ENCODE assay signal across 8 cellular contexts in the genomic region with DNA sequence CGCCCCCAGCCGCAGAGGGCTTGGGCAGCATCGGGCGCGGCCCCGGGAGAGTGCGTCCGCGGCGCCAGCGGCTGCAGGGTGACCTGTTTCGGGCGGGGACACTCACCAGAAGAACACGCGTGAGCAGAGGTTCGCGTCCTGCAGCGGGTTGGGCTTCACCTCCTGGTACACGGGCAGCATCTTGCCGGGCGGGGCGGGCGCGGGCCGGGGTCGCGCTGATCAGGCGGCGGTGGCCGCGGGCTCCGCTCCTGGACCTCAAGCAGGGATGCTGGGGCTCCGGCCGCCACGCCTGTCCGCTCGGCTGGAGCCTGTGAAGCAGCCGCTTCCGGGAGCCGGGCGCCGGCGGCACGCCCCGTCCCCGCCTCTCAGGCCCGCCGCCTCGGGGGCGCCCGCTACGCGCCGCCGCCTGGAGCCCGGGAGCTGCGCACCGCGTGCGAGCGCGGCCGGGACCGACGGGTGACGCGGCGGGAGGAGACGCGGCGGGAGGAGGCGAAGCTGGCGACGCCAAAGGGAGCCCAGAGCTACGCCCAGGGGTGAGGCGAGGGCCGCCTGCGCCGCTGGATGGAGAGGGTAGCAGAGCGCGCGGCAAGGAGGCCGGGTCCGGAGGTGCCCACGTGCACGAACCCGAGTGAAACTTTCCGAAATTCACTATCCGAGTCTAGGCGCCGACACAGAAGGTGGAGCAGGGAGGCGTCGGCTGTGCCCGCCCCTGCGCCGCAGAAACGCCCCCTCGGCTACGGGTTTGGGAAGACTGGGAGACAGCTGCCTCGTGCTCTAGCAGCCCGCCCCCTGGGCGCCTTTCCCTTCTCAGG. TPM values are rescaled to one million over a fixed set of nuclear protein-coding genes. Genes with fewer than 3 reads are reported as not detected.
DNase-seq lines count a peak whose midpoint lies in the region; ATAC-seq, FAIRE-seq and TF ChIP-seq lines count a peak whose summit lies in the region.

A gene with protein sequence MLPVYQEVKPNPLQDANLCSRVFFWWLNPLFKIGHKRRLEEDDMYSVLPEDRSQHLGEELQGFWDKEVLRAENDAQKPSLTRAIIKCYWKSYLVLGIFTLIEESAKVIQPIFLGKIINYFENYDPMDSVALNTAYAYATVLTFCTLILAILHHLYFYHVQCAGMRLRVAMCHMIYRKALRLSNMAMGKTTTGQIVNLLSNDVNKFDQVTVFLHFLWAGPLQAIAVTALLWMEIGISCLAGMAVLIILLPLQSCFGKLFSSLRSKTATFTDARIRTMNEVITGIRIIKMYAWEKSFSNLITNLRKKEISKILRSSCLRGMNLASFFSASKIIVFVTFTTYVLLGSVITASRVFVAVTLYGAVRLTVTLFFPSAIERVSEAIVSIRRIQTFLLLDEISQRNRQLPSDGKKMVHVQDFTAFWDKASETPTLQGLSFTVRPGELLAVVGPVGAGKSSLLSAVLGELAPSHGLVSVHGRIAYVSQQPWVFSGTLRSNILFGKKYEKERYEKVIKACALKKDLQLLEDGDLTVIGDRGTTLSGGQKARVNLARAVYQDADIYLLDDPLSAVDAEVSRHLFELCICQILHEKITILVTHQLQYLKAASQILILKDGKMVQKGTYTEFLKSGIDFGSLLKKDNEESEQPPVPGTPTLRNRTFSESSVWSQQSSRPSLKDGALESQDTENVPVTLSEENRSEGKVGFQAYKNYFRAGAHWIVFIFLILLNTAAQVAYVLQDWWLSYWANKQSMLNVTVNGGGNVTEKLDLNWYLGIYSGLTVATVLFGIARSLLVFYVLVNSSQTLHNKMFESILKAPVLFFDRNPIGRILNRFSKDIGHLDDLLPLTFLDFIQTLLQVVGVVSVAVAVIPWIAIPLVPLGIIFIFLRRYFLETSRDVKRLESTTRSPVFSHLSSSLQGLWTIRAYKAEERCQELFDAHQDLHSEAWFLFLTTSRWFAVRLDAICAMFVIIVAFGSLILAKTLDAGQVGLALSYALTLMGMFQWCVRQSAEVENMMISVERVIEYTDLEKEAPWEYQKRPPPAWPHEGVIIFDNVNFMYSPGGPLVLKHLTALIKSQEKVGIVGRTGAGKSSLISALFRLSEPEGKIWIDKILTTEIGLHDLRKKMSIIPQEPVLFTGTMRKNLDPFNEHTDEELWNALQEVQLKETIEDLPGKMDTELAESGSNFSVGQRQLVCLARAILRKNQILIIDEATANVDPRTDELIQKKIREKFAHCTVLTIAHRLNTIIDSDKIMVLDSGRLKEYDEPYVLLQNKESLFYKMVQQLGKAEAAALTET (N-terminal part only) (minus strand): TSS at position 317 of the 812 bp plus-strand sequence. CDS start 137 bp downstream, at position 180.

- TF ChIP-seq CTCF in D721Med (IDR thresholded peaks at IDR 0.05; ENCODE audit: insufficient read depth, missing control alignments) = no peak
- no peak for TF ChIP-seq CTCF in Panc1 (IDR thresholded peaks at IDR 0.05)
- TF ChIP-seq CTCF in natural killer cell (IDR thresholded peaks at IDR 0.05) = no peak
- peak in 1 of 7 experiments; percentile 6 for TF ChIP-seq CTCF in stomach (IDR thresholded peaks at IDR 0.05)

- peaks cover 26% of the 10 kb centered on the region for H3K4me1 ChIP-seq in Panc1 (ENCODE audit: control insufficient read depth, insufficient read depth, low read length)
- H3K4me1 ChIP-seq in stomach = peaks cover 15 to 52% (median 41%) of the 10 kb centered on the region in 4 donors

- peaks cover 0 to 2% of the 10 kb centered on the region in 2 donors for H3K27me3 Mint-ChIP-seq in natural killer cell (ENCODE audit: low read depth in 2 of 2)

- H3K27ac Mint-ChIP-seq in natural killer cell = peak within 1 kb of the TSS in 1 of 2 donors; percentile 73

- H3K9me3 ChIP-seq in Panc1 (ENCODE audit: control insufficient read depth, insufficient read depth, low read depth, low read length) (no peaks in the 10 kb centered on the region), stomach (no peaks in the 10 kb centered on the region)

- CTCF ChIA-PET in Panc1 (lab: Charles Lee) = no interaction called here

- ATAC-seq in GM21360 (IDR thresholded peaks at IDR 0.05; ENCODE audit: unreplicated experiment) (peak; percentile 79), Panc1 (peak; percentile 92), natural killer cell (peak; percentile 83 to 84 (median 83))

- H3K36me3 Mint-ChIP-seq in natural killer cell = no peaks in the 10 kb centered on the region

- H3K27ac ChIP-seq in Panc1 (ENCODE audit: low read length) = peak within 1 kb of the TSS; percentile 93
- peak within 1 kb of the TSS; percentile 77 to 85 (median 77) for H3K27ac ChIP-seq in stomach

- no peak for TF ChIP-seq POLR2A in stomach (IDR thresholded peaks at IDR 0.05)

- intact Hi-C loops in Panc1 (cut with micrococcal nuclease; ENCODE audit: unreplicated experiment) (no loop called here), natural killer cell (cut with micrococcal nuclease) (loop anchor here (5.0 kb wide), 1 partner anchor 81 kb away; no protein-coding TSS in a partner anchor), stomach (cut with DNase I; ENCODE audit: low total_unique reads) (no loop called here)

- H3K4me3 Mint-ChIP-seq in natural killer cell = peak within 1 kb of the TSS; percentile 90

- H3K9me3 Mint-ChIP-seq in natural killer cell = no peaks in the 10 kb centered on the region

- no peak for TF ChIP-seq EP300 in stomach (IDR thresholded peaks at IDR 0.05)

- POLR2A ChIA-PET in Panc1 (lab: Charles Lee) = no interaction called here

- peak; percentile 43 for DNase-seq in D721Med (ENCODE audit: insufficient read length, low spot score)
- DNase-seq in HS-27A (ENCODE audit: low read depth) = peak; percentile 34
- peak; percentile 25 for DNase-seq in Panc1 (ENCODE audit: low read depth, low spot score)
- peak; percentile 40 for DNase-seq in activated T-helper 1 cell treated with Interleukin-2 at 50 U/mL for 16 hours (ENCODE audit: low read depth)
- peak; percentile 60 for DNase-seq in fibroblast of peridontal ligament (ENCODE audit: extremely low read depth)
- DNase-seq in natural killer cell = peak; percentile 32
- peak; percentile 70 for DNase-seq in stomach

- H3K36me3 ChIP-seq in Panc1 (ENCODE audit: control insufficient read depth, insufficient read depth, low read length) (no peaks in the 10 kb centered on the region), stomach (no peaks in the 10 kb centered on the region)

- in situ Hi-C loops in Panc1 (cut with HindIII; ENCODE audit: low pct_unique_long_range_greater_than_20kb, low sequenced_read_pairs) = no loop called here

- H3K4me1 Mint-ChIP-seq in natural killer cell = peaks cover 15 to 16% of the 10 kb centered on the region in 2 donors

- no TSS peak for BruUV-seq in Panc1 (replicated peaks; lab: Mats Ljungman, UMichigan)

- H3K27me3 ChIP-seq in Panc1 (ENCODE audit: control insufficient read depth, insufficient read depth, low read length) (no peaks in the 10 kb centered on the region), stomach (peaks cover 0 to 13% (median 0%) of the 10 kb centered on the region in 3 donors)

- 0 to 1% (median 0%) methylated on average over 11 to 101 of the region's 102 CpGs for WGBS in stomach, 5 donors

- FAIRE-seq in D721Med (lab: Jason Lieb, UNC) = no peak

- peak within 1 kb of the TSS; percentile 76 to 89 for H3K4me3 ChIP-seq in Panc1 (ENCODE audit: low read depth in 2 of 2, low read length in 2 of 2)
- peak within 1 kb of the TSS; percentile 63 to 95 (median 81) for H3K4me3 ChIP-seq in stomach

RNA-seq across cellular contexts. Expression of the gene that starts here (rescaled TPM):
- 69.3 TPM for total RNA-seq in Panc1 (2021; ENCODE audit: unreplicated experiment)
- polyA plus RNA-seq in Panc1 (2012; ENCODE audit: insufficient read length) = 36.3 TPM
- 10 to 100 TPM in 1 of 3 donors, 1 to 10 TPM in 2; 4.8 to 10.3 (median 6.5) TPM for total RNA-seq in natural killer cell
- total RNA-seq in stomach = 10 to 100 TPM; 29.0 to 87.2 (median 32.5) TPM
- polyA plus RNA-seq in stomach = 1 to 10 TPM; 1.5 to 4.9 (median 3.9) TPM

Comparison
In these comparisons a context has a peak if more than half of its experiments do, and no peak if none do; other contexts are left out.
1. Peak in every context shown above with its lines: DNase-seq, ATAC-seq, H3K4me3 ChIP-seq and H3K27ac ChIP-seq.